Comparison of ENCODE assay signal across 8 cellular contexts in genomic region chr12:94561943-94562411, GRCh38.
DNase-seq lines count a peak whose midpoint lies in the region; ATAC-seq and TF ChIP-seq lines count a peak whose summit lies in the region.

No MANE protein-coding gene starts in this region.

- DNase-seq in stomach (peak; percentile 79), amniotic stem cell (lab: John Stamatoyannopoulos, UW) (no peak), erythroblast (lab: John Stamatoyannopoulos, UW) (no peak), NCI-H524 treated with DMSO at 0.1 percent for 48 hours (lab: John Stamatoyannopoulos, UW) (no peak)

- no peaks in the 10 kb centered on the region for H3K4me1 ChIP-seq in endocrine pancreas (ENCODE audit: control insufficient read depth, insufficient read depth, low read length)
- no peaks in the 10 kb centered on the region for H3K4me1 ChIP-seq in stomach

- H3K9me3 ChIP-seq in endocrine pancreas (ENCODE audit: control insufficient read depth, low read length): no peaks in the 10 kb centered on the region
- no peaks in the 10 kb centered on the region for H3K9me3 ChIP-seq in stomach

- ATAC-seq in GM18498 (IDR thresholded peaks at IDR 0.05; ENCODE audit: unreplicated experiment) (peak; percentile 88), GM21447 (IDR thresholded peaks at IDR 0.05; ENCODE audit: unreplicated experiment) (peak; percentile 79), HG03565 (IDR thresholded peaks at IDR 0.05; ENCODE audit: unreplicated experiment) (peak; percentile 85)

- no peaks in the 10 kb centered on the region for H3K27me3 ChIP-seq in endocrine pancreas (ENCODE audit: control insufficient read depth, insufficient read depth, low read length)
- no peaks in the 10 kb centered on the region for H3K27me3 ChIP-seq in stomach

- intact Hi-C loops in stomach (cut with DNase I; ENCODE audit: low total_unique reads): no loop called here

- TF ChIP-seq POLR2A in stomach (IDR thresholded peaks at IDR 0.05) (no peak), erythroblast (IDR thresholded peaks at IDR 0.05; ENCODE audit: low read length) (no peak)

- no peak overlapping the region for H3K9ac ChIP-seq in endocrine pancreas (ENCODE audit: control insufficient read depth, insufficient read depth, low read length)

- TF ChIP-seq CTCF in stomach (IDR thresholded peaks at IDR 0.05): no peak

- no peak overlapping the region for H3K27ac ChIP-seq in stomach

- TF ChIP-seq EP300 in stomach (IDR thresholded peaks at IDR 0.05): no peak

- no peaks in the 10 kb centered on the region for H3K36me3 ChIP-seq in endocrine pancreas (ENCODE audit: control insufficient read depth, insufficient read depth, low read length)
- H3K36me3 ChIP-seq in stomach: no peaks in the 10 kb centered on the region

- 49 to 60% (median 56%) methylated on average over 11 of the region's 11 CpGs for WGBS in stomach, 5 donors

- peak overlapping the region; percentile 37 for H3K4me3 ChIP-seq in endocrine pancreas (ENCODE audit: control insufficient read depth, insufficient read depth, low read length)
- H3K4me3 ChIP-seq in stomach: no peak overlapping the region
